ENCODE assay signal across 17 cellular contexts in the genomic region with DNA sequence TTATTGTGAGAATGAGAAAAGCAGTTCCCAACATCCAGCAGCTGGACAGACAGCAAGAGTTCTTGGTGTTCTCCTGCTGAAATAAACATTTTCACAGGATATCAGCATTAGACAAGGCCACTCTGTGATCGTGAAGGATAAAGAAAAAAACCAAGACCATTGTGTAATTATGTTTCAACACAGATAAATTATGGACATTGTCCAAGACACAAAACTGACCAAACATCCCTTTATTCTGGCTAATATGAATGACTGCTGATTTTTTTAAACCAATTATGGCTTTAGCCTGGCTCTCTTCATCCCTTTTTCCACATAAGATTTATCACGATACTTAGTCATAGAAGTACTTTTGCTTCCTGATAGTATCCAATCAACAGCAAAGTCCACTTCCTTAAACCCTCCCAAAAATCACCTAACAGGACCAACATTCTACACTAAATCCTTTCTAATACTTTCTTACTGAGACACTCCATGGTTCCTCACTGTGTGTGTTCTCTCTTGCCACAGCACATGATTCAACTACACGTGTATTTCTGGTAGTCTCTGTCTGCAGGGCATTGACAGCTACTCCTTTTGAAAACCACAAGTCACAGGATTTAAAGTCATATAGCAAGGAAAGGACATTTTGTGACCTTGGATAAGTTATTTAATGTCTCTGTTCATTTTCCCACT.
DNase-seq lines count a peak whose midpoint lies in the region; ATAC-seq, FAIRE-seq and TF ChIP-seq lines count a peak whose summit lies in the region.
"Had no signal": no experiment of that assay in that cellular context is flagged by ENCODE, and none has a peak within 500 bp of the region (broad histone marks: within the 10 kb centered on the region; RNA-seq: fewer than 3 reads in every experiment).

No MANE protein-coding gene starts in this region.

- peaks cover 6 to 19% (median 19%) of the 10 kb centered on the region in 3 donors for H3K4me1 ChIP-seq in pancreas

- TF ChIP-seq CTCF in fibroblast of mammary gland (conservative IDR thresholded peaks at IDR 0.05; ENCODE audit: control insufficient read depth, insufficient read depth, low read depth, low read length) (no peak), pancreas (IDR thresholded peaks at IDR 0.05) (no peak), omental fat pad (IDR thresholded peaks at IDR 0.05) (no peak), WERI-Rb-1 (IDR thresholded peaks at IDR 0.05; ENCODE audit: low read depth, low read length) (no peak)

- H3K36me3 ChIP-seq in pancreas (no peaks in the 10 kb centered on the region), WERI-Rb-1 (no peaks in the 10 kb centered on the region)

- H3K27me3 ChIP-seq in pancreas (no peaks in the 10 kb centered on the region), WERI-Rb-1 (ENCODE audit: insufficient read depth, low read depth, severe bottlenecking) (no peaks in the 10 kb centered on the region)

- 24 to 26% methylated on average over 3 of the region's 3 CpGs for WGBS in pancreas, 2 donors

- DNase-seq in EL (peak; percentile 10), RPMI7951 (ENCODE audit: low read depth) (peak; percentile 69), fibroblast of mammary gland (ENCODE audit: low read depth) (peak; percentile 60), pancreas (no peak), omental fat pad (ENCODE audit: low spot score) (no peak), WERI-Rb-1 (no peak)
- no peak for DNase-seq in stimulated activated naive CD4-positive, alpha-beta T cell treated with Interleukin-2 at 50 U/mL for 16 hours (lab: John Stamatoyannopoulos, UW)
- DNase-seq in activated CD4-positive, CD25-positive, alpha-beta regulatory T cell (lab: John Stamatoyannopoulos, UW), result no peak
- DNase-seq: activated CD4-positive, alpha-beta T cell treated with anti-CD3 and anti-CD28 coated beads, Interleukin-2, amount 10 ng/mL, durations not matched to agents 7 days and 5 days; DMS 273 treated with DMSO at 0.1 percent for 48 hours; effector memory CD8-positive, alpha-beta T cell; mesendoderm; NCI-H1417; NCI-H524 treated with DMSO at 0.1 percent for 48 hours; posterior cingulate gyrus; T-helper 2 cell had no signal

- ATAC-seq in pancreas, result peak; percentile 34 to 68 (median 48)
- no peak for ATAC-seq in omental fat pad (ENCODE audit: low FRiP score)
- ATAC-seq: effector memory CD8-positive, alpha-beta T cell; Panc1 had no signal

- intact Hi-C loops in pancreas (cut with DNase I), result no loop called here

- FAIRE-seq in pancreas (lab: Jason Lieb, UNC), result no peak

- H3K27ac ChIP-seq in pancreas, result peak overlapping the region in 2 of 4 donors; percentile 1 to 30
- H3K27ac ChIP-seq in WERI-Rb-1, result no peak overlapping the region

- H3K9me3 ChIP-seq in pancreas, result no peaks in the 10 kb centered on the region
- H3K9me3 ChIP-seq in WERI-Rb-1 (ENCODE audit: severe bottlenecking), result no peaks in the 10 kb centered on the region

- H3K4me3 ChIP-seq in fibroblast of mammary gland (ENCODE audit: control insufficient read depth, low read depth, low read length) (no peak overlapping the region), pancreas (no peak overlapping the region), WERI-Rb-1 (ENCODE audit: low read depth, low read length) (no peak overlapping the region)

Comparison
In these comparisons a context has a peak if more than half of its experiments do, and no peak if none do; other contexts are left out.
1. DNase-seq: peak in EL (single experiment), RPMI7951 (single experiment) and fibroblast of mammary gland (single experiment); none in pancreas (0 of 6), omental fat pad (single experiment), stimulated activated naive CD4-positive, alpha-beta T cell treated with Interleukin-2 at 50 U/mL for 16 hours (single experiment), WERI-Rb-1 (single experiment) and activated CD4-positive, CD25-positive, alpha-beta regulatory T cell (0 of 4).